Comparison of ENCODE assay signal across 2 cellular contexts in genomic region chr12:66629138-66629880, GRCh38.
A peak's percentile ranks its signal among the peaks of the same experiment; 100 is the strongest.
TF ChIP-seq lines count a peak whose summit lies in the region.

No MANE protein-coding gene starts in this region.

TF ChIP-seq in GM12878, 131 proteins besides CTCF, POLR2A, EP300 and RAD21:
- TF ChIP-seq ATF2 (IDR thresholded peaks at IDR 0.05; ENCODE audit: low read length) (peak; percentile 28; the same call in 1 of the 2 replicates), BCL3 (IDR thresholded peaks at IDR 0.05; ENCODE audit: borderline replicate concordance, insufficient read depth, low read depth, low read length, poor library complexity, severe bottlenecking) (peak; percentile 16), NFIC (IDR thresholded peaks at IDR 0.05; ENCODE audit: low read depth, low read length) (peak; percentile 48), RUNX3 (IDR thresholded peaks at IDR 0.05; ENCODE audit: low read length) (peak; percentile 22; the same call in 1 of the 2 replicates), KDM1A (IDR thresholded peaks at IDR 0.05; ENCODE audit: borderline replicate concordance) (no peak)
TF ChIP-seq in GM12878: peak in this region for 4.

TF ChIP-seq in neural cell, 6 proteins besides CTCF, POLR2A, EP300 and RAD21 (continued from another document):
- TF ChIP-seq REST (IDR thresholded peaks at IDR 0.05; ENCODE audit: borderline replicate concordance) (no peak), SMC3 (conservative IDR thresholded peaks at IDR 0.05; ENCODE audit: poor library complexity) (no peak), POLR2AphosphoS5 (IDR thresholded peaks at IDR 0.05) (peak; percentile 11)
